Comparison of ENCODE assay signal across 24 cellular contexts in the genomic region with DNA sequence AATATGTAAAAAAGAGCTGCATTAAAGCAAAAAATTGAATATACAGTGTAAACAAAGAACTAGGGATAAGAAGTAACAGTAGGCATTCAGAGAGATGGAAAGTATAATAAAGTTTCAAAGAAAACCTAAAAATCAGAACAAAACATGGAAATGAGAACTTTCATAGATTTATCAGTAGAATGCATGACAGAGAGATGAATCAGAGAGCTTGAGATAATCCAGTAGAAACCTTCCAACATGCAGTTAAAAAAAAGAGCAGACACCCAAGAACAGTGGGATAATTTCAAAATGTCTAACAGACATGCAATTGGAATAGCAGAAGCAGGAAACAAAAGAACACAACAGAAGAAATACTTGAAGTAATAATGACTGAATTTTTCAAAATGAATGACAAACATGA.
DNase-seq lines count a peak whose midpoint lies in the region; ATAC-seq, FAIRE-seq and TF ChIP-seq lines count a peak whose summit lies in the region.
"Had no signal": no experiment of that assay in that cellular context is flagged by ENCODE, and none has a peak within 500 bp of the region (broad histone marks: within the 10 kb centered on the region; RNA-seq: fewer than 3 reads in every experiment).

No MANE protein-coding gene starts in this region.

- H3K36me3 ChIP-seq in bronchial epithelial cell (ENCODE audit: control insufficient read depth, insufficient read depth, low read length) (no peaks in the 10 kb centered on the region), neuron (ENCODE audit: insufficient read depth, low read length) (no peaks in the 10 kb centered on the region)

- no peaks in the 10 kb centered on the region for H3K9me3 ChIP-seq in neuron (ENCODE audit: low read length)
- H3K9me3 ChIP-seq: A549, Caco-2 had no signal

- H3K36me3 Mint-ChIP-seq in activated naive CD4-positive, alpha-beta T cell treated with anti-CD3 and anti-CD28 coated beads, Interleukin-2, amount 50 U/mL, for 72 hours = peaks cover 0 to 11% of the 10 kb centered on the region in 2 donors

- no peak for ATAC-seq in GM19023 (IDR thresholded peaks at IDR 0.05; ENCODE audit: unreplicated experiment)
- no peak for ATAC-seq in activated naive CD4-positive, alpha-beta T cell treated with anti-CD3 and anti-CD28 coated beads, Interleukin-2, amount 50 U/mL, for 72 hours
- ATAC-seq: A549, HCT116 had no signal

- peak overlapping the region; percentile 36 for H2AFZ ChIP-seq in neuron (ENCODE audit: low read depth, low read length)

- H3K4me3 ChIP-seq in bronchial epithelial cell (ENCODE audit: low read depth, low read length) (no peak overlapping the region), fibroblast of pulmonary artery (replicated peaks; ENCODE audit: low read depth, low read length) (no peak overlapping the region), neuron (ENCODE audit: low read length) (no peak overlapping the region)
- H3K4me3 ChIP-seq: A549 had no signal

- no peak for TF ChIP-seq CTCF in bronchial epithelial cell (IDR thresholded peaks at IDR 0.05; ENCODE audit: insufficient read depth, low read length, severe bottlenecking)
- no peak for TF ChIP-seq CTCF in fibroblast of pulmonary artery (IDR thresholded peaks at IDR 0.05; ENCODE audit: low read length, missing control alignments)

- H3K4me1 ChIP-seq in neuron (ENCODE audit: insufficient read depth, low read length) = no peaks in the 10 kb centered on the region
- H3K4me1 ChIP-seq: A549, Caco-2 had no signal

- H3K9me3 Mint-ChIP-seq in activated naive CD4-positive, alpha-beta T cell treated with anti-CD3 and anti-CD28 coated beads, Interleukin-2, amount 50 U/mL, for 72 hours = peaks cover 14 to 18% of the 10 kb centered on the region in 2 donors

- FAIRE-seq in bronchial epithelial cell (lab: Jason Lieb, UNC) = no peak
- FAIRE-seq: A549, D721Med, GM12892, GM18507, HTR-8/SVneo had no signal

- peak; percentile 0 for DNase-seq in amniotic epithelial cell (ENCODE audit: low read depth)
- DNase-seq in bronchial epithelial cell (ENCODE audit: low read depth) = peak; percentile 2
- DNase-seq in fibroblast of pulmonary artery (ENCODE audit: low read depth) = peak; percentile 83
- DNase-seq in NCI-H345 (lab: John Stamatoyannopoulos, UW) = no peak
- DNase-seq in activated naive CD4-positive, alpha-beta T cell treated with anti-CD3 and anti-CD28 coated beads, Interleukin-2, amount 50 U/mL, for 72 hours (ENCODE audit: low spot score in 2 of 2) = no peak
- no peak for DNase-seq in T-helper 1 cell
- DNase-seq: AML-193; Caco-2; CD4-positive, alpha-beta T cell; DMS153; DMS79; GDM1; GOT3; H7; HFFc6; IMR-90 had no signal

- no peak overlapping the region for H3K27ac Mint-ChIP-seq in activated naive CD4-positive, alpha-beta T cell treated with anti-CD3 and anti-CD28 coated beads, Interleukin-2, amount 50 U/mL, for 72 hours
- H3K27ac Mint-ChIP-seq: CD4-positive, alpha-beta T cell; HFFc6 had no signal

- H3K27me3 ChIP-seq in bronchial epithelial cell (ENCODE audit: control insufficient read depth, insufficient read depth, low read length) (no peaks in the 10 kb centered on the region), neuron (ENCODE audit: insufficient read depth, low read length) (no peaks in the 10 kb centered on the region)

Comparison
In these comparisons a context has a peak if more than half of its experiments do, and no peak if none do; other contexts are left out.
1. DNase-seq: peak in amniotic epithelial cell (single experiment), bronchial epithelial cell (single experiment) and fibroblast of pulmonary artery (single experiment); none in NCI-H345 (single experiment), activated naive CD4-positive, alpha-beta T cell treated with anti-CD3 and anti-CD28 coated beads, Interleukin-2, amount 50 U/mL, for 72 hours (0 of 2) and T-helper 1 cell (0 of 5).